In the genomic region with DNA sequence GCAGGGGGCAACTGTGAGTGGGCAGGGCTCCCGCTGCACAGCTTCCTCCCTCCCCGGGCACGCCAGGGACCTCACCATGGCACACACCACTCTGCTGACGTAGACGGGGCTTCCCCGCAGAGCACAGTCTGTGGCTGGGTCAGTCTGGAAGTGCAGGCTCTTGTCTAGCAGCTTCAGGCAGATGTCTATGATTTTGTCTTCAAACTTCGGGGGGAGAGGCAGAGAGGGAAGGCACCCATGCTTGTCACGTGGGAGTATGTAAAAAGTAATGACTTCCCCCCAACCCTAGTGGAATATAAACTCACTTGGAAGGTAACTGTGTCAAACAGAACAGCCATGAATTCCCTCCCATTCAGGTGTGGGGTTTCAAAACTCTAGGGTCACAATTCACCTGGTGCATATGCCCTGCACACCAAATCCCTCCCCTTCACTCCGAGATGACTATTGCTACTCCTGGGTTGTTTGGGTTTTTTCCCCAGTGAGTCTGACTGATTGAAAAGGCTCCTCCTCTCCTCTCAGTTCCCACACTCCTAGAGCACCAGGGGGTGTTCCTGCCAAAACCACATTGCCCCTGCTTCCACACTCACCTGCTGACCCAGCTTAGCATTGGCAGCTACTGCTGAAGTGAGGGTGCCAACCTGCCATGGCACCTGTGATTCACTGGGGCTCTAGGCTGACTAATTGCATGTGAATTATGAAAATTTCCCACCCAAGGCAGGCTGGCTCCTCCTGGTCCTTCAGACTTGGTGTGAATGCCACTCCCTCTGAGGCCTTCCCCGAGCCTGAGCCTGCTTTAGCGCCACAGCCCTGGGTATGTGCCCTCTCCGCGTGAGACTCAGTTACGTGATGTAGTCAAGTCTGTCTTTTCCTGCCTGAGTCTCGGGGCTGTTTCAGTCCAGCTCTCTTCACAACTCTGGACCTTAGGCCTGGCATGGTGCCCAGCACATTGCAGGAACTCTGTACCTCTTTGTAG, we compare ENCODE assay signal across 8 cellular contexts. TPM values are rescaled to one million over a fixed set of nuclear protein-coding genes. Genes with fewer than 3 reads are reported as not detected.
DNase-seq lines count a peak whose midpoint lies in the region; ATAC-seq and TF ChIP-seq lines count a peak whose summit lies in the region.

No MANE protein-coding gene starts in this region.

- in situ Hi-C loops in brain microvascular endothelial cell (cut with HindIII; ENCODE audit: low pct_ligation_motif_present, low sequenced_read_pairs), result no loop called here

- H2AFZ ChIP-seq in osteoblast (ENCODE audit: low read length), result no peak overlapping the region

- ATAC-seq in right cardiac atrium, result peak; percentile 38
- ATAC-seq in HG03460 (IDR thresholded peaks at IDR 0.05; ENCODE audit: unreplicated experiment), result peak; percentile 48

- H3K4me1 ChIP-seq in right cardiac atrium (ENCODE audit: control insufficient read depth, insufficient read depth, low read length) (no peaks in the 10 kb centered on the region), right atrium auricular region (no peaks in the 10 kb centered on the region), osteoblast (ENCODE audit: insufficient read depth, low read length) (no peaks in the 10 kb centered on the region)

- DNase-seq in right cardiac atrium (peak in 1 of 3 donors; percentile 76), right atrium auricular region (ENCODE audit: low spot score) (no peak), brain microvascular endothelial cell (peak; percentile 36), osteoblast (ENCODE audit: insufficient read length, low spot score, missing footprints) (peak; percentile 69), SHP77 treated with DMSO at 0.1 percent for 48 hours (lab: John Stamatoyannopoulos, UW) (no peak), NCI-H1694 (lab: John Stamatoyannopoulos, UW) (no peak), WERI-Rb-1 (no peak)

- no peak for TF ChIP-seq CTCF in right atrium auricular region (IDR thresholded peaks at IDR 0.05)
- no peak for TF ChIP-seq CTCF in brain microvascular endothelial cell (IDR thresholded peaks at IDR 0.05; ENCODE audit: low read depth, low read length, missing control alignments)
- TF ChIP-seq CTCF in osteoblast (IDR thresholded peaks at IDR 0.05; ENCODE audit: extremely low read depth, low read depth, low read length), result no peak
- no peak for TF ChIP-seq CTCF in WERI-Rb-1 (IDR thresholded peaks at IDR 0.05; ENCODE audit: low read depth, low read length)

- H3K9me3 ChIP-seq in right cardiac atrium (ENCODE audit: control insufficient read depth, low read length), result no peaks in the 10 kb centered on the region
- H3K9me3 ChIP-seq in right atrium auricular region, result no peaks in the 10 kb centered on the region
- H3K9me3 ChIP-seq in osteoblast (ENCODE audit: low read depth, low read length), result no peaks in the 10 kb centered on the region
- H3K9me3 ChIP-seq in WERI-Rb-1 (ENCODE audit: severe bottlenecking), result no peaks in the 10 kb centered on the region

- H3K27me3 ChIP-seq in right cardiac atrium (ENCODE audit: control insufficient read depth, insufficient read depth) (no peaks in the 10 kb centered on the region), right atrium auricular region (no peaks in the 10 kb centered on the region), brain microvascular endothelial cell (replicated peaks) (peaks cover 26% of the 10 kb centered on the region), osteoblast (ENCODE audit: insufficient read depth, low read length) (peaks cover 13% of the 10 kb centered on the region), WERI-Rb-1 (ENCODE audit: insufficient read depth, low read depth, severe bottlenecking) (no peaks in the 10 kb centered on the region)

- H3K36me3 ChIP-seq in right atrium auricular region, result no peaks in the 10 kb centered on the region
- no peaks in the 10 kb centered on the region for H3K36me3 ChIP-seq in brain microvascular endothelial cell (replicated peaks)
- H3K36me3 ChIP-seq in osteoblast (ENCODE audit: insufficient read depth, low read length), result no peaks in the 10 kb centered on the region
- no peaks in the 10 kb centered on the region for H3K36me3 ChIP-seq in WERI-Rb-1

- no peak overlapping the region for H3K4me2 ChIP-seq in osteoblast (ENCODE audit: insufficient read depth, low read length)

- no peaks in the 10 kb centered on the region for H4K20me1 ChIP-seq in osteoblast (ENCODE audit: insufficient read depth, low read length)

- H3K27ac ChIP-seq in right cardiac atrium (ENCODE audit: low read length) (no peak overlapping the region), right atrium auricular region (no peak overlapping the region), brain microvascular endothelial cell (no peak overlapping the region), osteoblast (ENCODE audit: low read depth, low read length) (no peak overlapping the region), WERI-Rb-1 (no peak overlapping the region)

- no peak overlapping the region for H3K4me3 ChIP-seq in right cardiac atrium (ENCODE audit: low read length)
- H3K4me3 ChIP-seq in right atrium auricular region, result no peak overlapping the region
- no peak overlapping the region for H3K4me3 ChIP-seq in brain microvascular endothelial cell (ENCODE audit: low read depth, low read length)
- H3K4me3 ChIP-seq in osteoblast (ENCODE audit: insufficient read depth, low read length), result no peak overlapping the region
- no peak overlapping the region for H3K4me3 ChIP-seq in WERI-Rb-1 (ENCODE audit: low read depth, low read length)

- no peaks in the 10 kb centered on the region for H3K79me2 ChIP-seq in osteoblast (ENCODE audit: insufficient read depth, low read length)

- 55% methylated on average over 15 of the region's 15 CpGs for WGBS in right cardiac atrium

- intact Hi-C loops in right cardiac atrium (cut with DNase I), result no loop called here

RNA-seq across cellular contexts. Expression of gene TGM5, which starts 13.0 kb away (rescaled TPM):
- not detected for total RNA-seq in right cardiac atrium
- 0.02 TPM for polyA plus RNA-seq in right cardiac atrium
- under 1 TPM in 1 of 2 donors, not detected in 1; 0.15 TPM for total RNA-seq in right atrium auricular region
- not detected in 2 replicates for total RNA-seq in osteoblast

RNA-seq across cellular contexts. Expression of gene EPB42, which starts 32.9 kb away (rescaled TPM):
- not detected for total RNA-seq in right cardiac atrium
- polyA plus RNA-seq in right cardiac atrium, result not detected
- total RNA-seq in right atrium auricular region, result 1 to 10 TPM; 1.1 TPM
- total RNA-seq in osteoblast, result not detected in 2 replicates

RNA-seq across cellular contexts. Expression of gene TGM7, which starts 48.3 kb away (rescaled TPM):
- total RNA-seq in right cardiac atrium (not detected), right atrium auricular region (not detected), osteoblast (not detected in 2 replicates)
- not detected for polyA plus RNA-seq in right cardiac atrium

Comparison
In these comparisons a context has a peak if more than half of its experiments do, and no peak if none do; other contexts are left out.
1. DNase-seq: peak in brain microvascular endothelial cell (single experiment) and osteoblast (single experiment); none in right atrium auricular region (single experiment), SHP77 treated with DMSO at 0.1 percent for 48 hours (single experiment), NCI-H1694 (single experiment) and WERI-Rb-1 (single experiment).